Comparison of ENCODE assay signal across 1 cellular context in the genomic region with DNA sequence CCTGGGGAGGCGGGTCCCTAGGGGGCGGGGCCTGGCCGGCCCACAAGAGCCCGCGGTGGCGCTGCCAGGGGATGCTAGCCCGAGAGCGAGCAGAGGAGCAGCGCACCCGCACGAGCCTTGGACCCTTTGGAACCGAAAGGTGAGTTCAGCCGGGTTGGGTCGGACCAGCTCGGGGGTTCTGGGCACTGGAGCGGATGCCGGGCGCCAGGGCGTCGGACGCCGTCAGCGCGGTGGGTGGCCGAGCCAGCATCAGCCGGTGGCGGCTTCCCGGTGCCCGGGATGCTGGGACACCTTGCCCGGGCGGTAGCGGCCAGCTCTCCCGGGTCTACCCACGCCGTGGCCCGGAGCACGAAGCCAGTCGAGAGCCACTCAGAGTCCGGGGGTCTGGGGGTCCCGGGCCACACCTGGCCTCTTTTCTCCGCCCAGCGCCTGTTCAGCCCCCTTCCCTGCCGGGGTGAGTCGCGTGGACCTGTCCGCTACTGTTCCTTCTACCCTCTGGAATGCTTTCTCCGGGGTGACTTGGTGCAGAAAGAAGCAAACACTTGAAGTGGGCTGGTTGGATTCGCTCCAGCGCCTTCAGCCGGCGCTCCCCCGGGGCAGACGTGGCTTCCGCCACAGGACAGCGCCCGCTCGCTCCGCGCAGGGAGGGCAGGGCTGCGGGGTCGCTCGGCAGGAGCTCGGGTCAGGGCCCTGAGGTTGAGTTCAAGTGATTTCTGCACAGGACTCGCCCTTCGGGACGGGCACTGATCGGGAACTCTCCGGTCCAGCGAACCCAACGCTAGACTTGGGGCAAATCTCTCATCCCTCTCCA.
A peak's percentile ranks its signal among the peaks of the same experiment; 100 is the strongest.
TF ChIP-seq lines count a peak whose summit lies in the region.

A gene with protein sequence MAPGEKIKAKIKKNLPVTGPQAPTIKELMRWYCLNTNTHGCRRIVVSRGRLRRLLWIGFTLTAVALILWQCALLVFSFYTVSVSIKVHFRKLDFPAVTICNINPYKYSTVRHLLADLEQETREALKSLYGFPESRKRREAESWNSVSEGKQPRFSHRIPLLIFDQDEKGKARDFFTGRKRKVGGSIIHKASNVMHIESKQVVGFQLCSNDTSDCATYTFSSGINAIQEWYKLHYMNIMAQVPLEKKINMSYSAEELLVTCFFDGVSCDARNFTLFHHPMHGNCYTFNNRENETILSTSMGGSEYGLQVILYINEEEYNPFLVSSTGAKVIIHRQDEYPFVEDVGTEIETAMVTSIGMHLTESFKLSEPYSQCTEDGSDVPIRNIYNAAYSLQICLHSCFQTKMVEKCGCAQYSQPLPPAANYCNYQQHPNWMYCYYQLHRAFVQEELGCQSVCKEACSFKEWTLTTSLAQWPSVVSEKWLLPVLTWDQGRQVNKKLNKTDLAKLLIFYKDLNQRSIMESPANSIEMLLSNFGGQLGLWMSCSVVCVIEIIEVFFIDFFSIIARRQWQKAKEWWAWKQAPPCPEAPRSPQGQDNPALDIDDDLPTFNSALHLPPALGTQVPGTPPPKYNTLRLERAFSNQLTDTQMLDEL (plus strand): TSS at position 71 of the 811 bp plus-strand sequence. CDS start 3,527 bp downstream, outside the sequence.

TF ChIP-seq in HEK293, 187 proteins besides CTCF, POLR2A, EP300 and RAD21 (continued from another document):
- TF ChIP-seq, protein P1, sequence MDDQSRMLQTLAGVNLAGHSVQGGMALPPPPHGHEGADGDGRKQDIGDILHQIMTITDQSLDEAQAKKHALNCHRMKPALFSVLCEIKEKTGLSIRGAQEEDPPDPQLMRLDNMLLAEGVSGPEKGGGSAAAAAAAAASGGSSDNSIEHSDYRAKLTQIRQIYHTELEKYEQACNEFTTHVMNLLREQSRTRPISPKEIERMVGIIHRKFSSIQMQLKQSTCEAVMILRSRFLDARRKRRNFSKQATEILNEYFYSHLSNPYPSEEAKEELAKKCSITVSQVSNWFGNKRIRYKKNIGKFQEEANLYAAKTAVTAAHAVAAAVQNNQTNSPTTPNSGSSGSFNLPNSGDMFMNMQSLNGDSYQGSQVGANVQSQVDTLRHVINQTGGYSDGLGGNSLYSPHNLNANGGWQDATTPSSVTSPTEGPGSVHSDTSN (CRISPR knock-in tag; IDR thresholded peaks at IDR 0.05): peak; percentile 11; the same call in 1 of the 2 replicates
- peak; percentile 76 for TF ChIP-seq ZIC2 (tag by site-specific recombination; IDR thresholded peaks at IDR 0.05)
- no peak for TF ChIP-seq ZNF354C (tag by site-specific recombination; IDR thresholded peaks at IDR 0.05; ENCODE audit: borderline replicate concordance, low read depth)
- peak; percentile 40; the same call in 1 of the 2 replicates for TF ChIP-seq OSR2 (tag by site-specific recombination; IDR thresholded peaks at IDR 0.05)
- TF ChIP-seq, protein P2, sequence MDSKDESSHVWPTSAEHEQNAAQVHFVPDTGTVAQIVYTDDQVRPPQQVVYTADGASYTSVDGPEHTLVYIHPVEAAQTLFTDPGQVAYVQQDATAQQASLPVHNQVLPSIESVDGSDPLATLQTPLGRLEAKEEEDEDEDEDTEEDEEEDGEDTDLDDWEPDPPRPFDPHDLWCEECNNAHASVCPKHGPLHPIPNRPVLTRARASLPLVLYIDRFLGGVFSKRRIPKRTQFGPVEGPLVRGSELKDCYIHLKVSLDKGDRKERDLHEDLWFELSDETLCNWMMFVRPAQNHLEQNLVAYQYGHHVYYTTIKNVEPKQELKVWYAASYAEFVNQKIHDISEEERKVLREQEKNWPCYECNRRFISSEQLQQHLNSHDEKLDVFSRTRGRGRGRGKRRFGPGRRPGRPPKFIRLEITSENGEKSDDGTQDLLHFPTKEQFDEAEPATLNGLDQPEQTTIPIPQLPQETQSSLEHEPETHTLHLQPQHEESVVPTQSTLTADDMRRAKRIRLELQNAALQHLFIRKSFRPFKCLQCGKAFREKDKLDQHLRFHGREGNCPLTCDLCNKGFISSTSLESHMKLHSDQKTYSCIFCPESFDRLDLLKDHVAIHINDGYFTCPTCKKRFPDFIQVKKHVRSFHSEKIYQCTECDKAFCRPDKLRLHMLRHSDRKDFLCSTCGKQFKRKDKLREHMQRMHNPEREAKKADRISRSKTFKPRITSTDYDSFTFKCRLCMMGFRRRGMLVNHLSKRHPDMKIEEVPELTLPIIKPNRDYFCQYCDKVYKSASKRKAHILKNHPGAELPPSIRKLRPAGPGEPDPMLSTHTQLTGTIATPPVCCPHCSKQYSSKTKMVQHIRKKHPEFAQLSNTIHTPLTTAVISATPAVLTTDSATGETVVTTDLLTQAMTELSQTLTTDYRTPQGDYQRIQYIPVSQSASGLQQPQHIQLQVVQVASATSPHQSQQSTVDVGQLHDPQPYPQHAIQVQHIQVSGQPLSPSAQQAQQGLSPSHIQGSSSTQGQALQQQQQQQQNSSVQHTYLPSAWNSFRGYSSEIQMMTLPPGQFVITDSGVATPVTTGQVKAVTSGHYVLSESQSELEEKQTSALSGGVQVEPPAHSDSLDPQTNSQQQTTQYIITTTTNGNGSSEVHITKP (tag by site-specific recombination; IDR thresholded peaks at IDR 0.05): peak; percentile 51
- TF ChIP-seq ZNF121 (tag by site-specific recombination; IDR thresholded peaks at IDR 0.05): no peak
- TF ChIP-seq, protein P3, sequence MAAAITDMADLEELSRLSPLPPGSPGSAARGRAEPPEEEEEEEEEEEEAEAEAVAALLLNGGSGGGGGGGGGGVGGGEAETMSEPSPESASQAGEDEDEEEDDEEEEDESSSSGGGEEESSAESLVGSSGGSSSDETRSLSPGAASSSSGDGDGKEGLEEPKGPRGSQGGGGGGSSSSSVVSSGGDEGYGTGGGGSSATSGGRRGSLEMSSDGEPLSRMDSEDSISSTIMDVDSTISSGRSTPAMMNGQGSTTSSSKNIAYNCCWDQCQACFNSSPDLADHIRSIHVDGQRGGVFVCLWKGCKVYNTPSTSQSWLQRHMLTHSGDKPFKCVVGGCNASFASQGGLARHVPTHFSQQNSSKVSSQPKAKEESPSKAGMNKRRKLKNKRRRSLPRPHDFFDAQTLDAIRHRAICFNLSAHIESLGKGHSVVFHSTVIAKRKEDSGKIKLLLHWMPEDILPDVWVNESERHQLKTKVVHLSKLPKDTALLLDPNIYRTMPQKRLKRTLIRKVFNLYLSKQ (tag by site-specific recombination; IDR thresholded peaks at IDR 0.05; ENCODE audit: borderline replicate concordance): no peak
- peak; percentile 65 for TF ChIP-seq SP3 (tag by site-specific recombination; IDR thresholded peaks at IDR 0.05)
- no peak for TF ChIP-seq SCRT1 (tag by site-specific recombination; IDR thresholded peaks at IDR 0.05; ENCODE audit: borderline replicate concordance)
- TF ChIP-seq ZNF777 (tag by site-specific recombination; IDR thresholded peaks at IDR 0.05; ENCODE audit: borderline replicate concordance): 0 out of 2 replicates have a peak, but pooled peaks have one; percentile 13
- peak; percentile 73 for TF ChIP-seq ZEB2 (tag by site-specific recombination; IDR thresholded peaks at IDR 0.05)
- TF ChIP-seq, protein P4, sequence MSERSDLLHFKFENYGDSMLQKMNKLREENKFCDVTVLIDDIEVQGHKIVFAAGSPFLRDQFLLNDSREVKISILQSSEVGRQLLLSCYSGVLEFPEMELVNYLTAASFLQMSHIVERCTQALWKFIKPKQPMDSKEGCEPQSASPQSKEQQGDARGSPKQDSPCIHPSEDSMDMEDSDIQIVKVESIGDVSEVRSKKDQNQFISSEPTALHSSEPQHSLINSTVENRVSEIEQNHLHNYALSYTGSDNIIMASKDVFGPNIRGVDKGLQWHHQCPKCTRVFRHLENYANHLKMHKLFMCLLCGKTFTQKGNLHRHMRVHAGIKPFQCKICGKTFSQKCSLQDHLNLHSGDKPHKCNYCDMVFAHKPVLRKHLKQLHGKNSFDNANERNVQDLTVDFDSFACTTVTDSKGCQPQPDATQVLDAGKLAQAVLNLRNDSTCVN (tag by site-specific recombination; optimal IDR thresholded peaks at IDR 0.05): peak; percentile 31
- peak; percentile 77 for TF ChIP-seq KLF9 (tag by site-specific recombination; IDR thresholded peaks at IDR 0.05; ENCODE audit: low read depth)
- no peak for TF ChIP-seq ZNF274 (IDR thresholded peaks at IDR 0.05; ENCODE audit: low read length)
- TF ChIP-seq ZNF274 (tag by site-specific recombination; IDR thresholded peaks at IDR 0.05; ENCODE audit: borderline replicate concordance): no peak
- peak; percentile 28; the same call in 1 of the 2 replicates for TF ChIP-seq GLIS1 (tag by site-specific recombination; IDR thresholded peaks at IDR 0.05)
